In the genomic region with DNA sequence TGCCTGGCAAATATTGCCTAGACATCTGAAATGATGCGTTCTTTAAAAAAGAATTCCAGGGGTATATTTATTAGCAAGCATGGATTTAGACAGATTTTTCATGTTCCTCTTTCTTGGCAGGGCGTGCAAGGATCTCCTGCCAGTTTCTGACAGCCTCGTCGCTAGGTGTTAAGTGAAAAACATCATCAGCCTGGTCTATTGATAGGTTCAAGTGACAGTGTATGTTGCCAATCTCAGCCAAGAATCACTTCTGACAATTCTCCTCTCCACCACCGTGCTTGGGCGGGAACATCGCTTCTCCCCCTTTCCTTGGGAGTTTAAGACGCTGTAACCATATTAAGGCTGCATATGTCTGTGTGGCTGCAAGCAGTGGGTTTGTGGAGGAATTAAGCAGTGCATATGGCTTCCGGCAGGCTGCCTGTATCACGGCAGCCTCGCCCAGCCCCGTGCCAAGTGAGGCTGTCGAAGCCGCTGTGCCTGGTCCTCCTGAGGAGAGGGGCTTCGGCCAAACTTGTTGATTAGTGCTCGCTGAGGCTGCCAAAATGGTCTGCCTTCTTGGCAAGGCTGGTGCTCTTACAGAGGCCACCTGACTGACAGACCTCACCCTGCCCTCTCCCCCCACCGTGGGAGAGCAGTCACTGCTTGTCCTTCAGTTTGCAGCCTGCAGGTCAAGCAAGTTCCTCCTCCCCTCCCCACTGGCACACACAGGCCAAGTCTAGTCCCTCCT, we compare ENCODE assay signal across 16 cellular contexts.
DNase-seq lines count a peak whose midpoint lies in the region; ATAC-seq and TF ChIP-seq lines count a peak whose summit lies in the region.
"Had no signal": no experiment of that assay in that cellular context is flagged by ENCODE, and none has a peak within 500 bp of the region (broad histone marks: within the 10 kb centered on the region; RNA-seq: fewer than 3 reads in every experiment).

No MANE protein-coding gene starts in this region.

- H3K9me2 ChIP-seq in OCI-LY7 (ENCODE audit: insufficient read depth, low read length) = no peaks in the 10 kb centered on the region

- H3K27me3 Mint-ChIP-seq in naive thymus-derived CD4-positive, alpha-beta T cell = peaks cover 0 to 5% (median 0%) of the 10 kb centered on the region in 5 donors

- no peaks in the 10 kb centered on the region for H3K9me1 ChIP-seq in IMR-90 (ENCODE audit: insufficient read depth, low read length)

- H3K23ac ChIP-seq in IMR-90 (ENCODE audit: low read depth, low read length) = no peak overlapping the region
- H3K23ac ChIP-seq in mesenchymal stem cell (ENCODE audit: low read length in 2 of 2) = no peak overlapping the region

- H3K27me3 ChIP-seq in IMR-90 (ENCODE audit: control insufficient read depth, insufficient read depth, low read length) = no peaks in the 10 kb centered on the region
- peaks cover 3 to 12% of the 10 kb centered on the region in 2 experiments for H3K27me3 ChIP-seq in mesenchymal stem cell (ENCODE audit: control insufficient read depth in 1 of 2, insufficient read depth in 1 of 2, low read length in 2 of 2)
- H3K27me3 ChIP-seq in naive thymus-derived CD4-positive, alpha-beta T cell (ENCODE audit: control insufficient read depth in 2 of 2, insufficient read depth in 2 of 2, low read length in 2 of 2) = no peaks in the 10 kb centered on the region
- H3K27me3 ChIP-seq in left lung = no peaks in the 10 kb centered on the region

- H3K79me2 ChIP-seq in OCI-LY7 (ENCODE audit: insufficient read depth, low read depth, low read length) = no peaks in the 10 kb centered on the region

- H2BK5ac ChIP-seq in IMR-90 (ENCODE audit: low read depth, low read length, poor library complexity, severe bottlenecking) (no peak overlapping the region), mesenchymal stem cell (ENCODE audit: low read depth, low read length, poor library complexity, severe bottlenecking) (no peak overlapping the region)

- WGBS in IMR-90 (ENCODE audit: extremely low coverage in 2 of 2, insufficient read length in 1 of 2), 2 experiments = no CpG with 5 or more reads among the region's 17 CpGs
- WGBS in mesenchymal stem cell = 90% methylated on average over 17 of the region's 17 CpGs

- intact Hi-C loops in IMR-90 (cut with micrococcal nuclease) = no loop called here
- intact Hi-C loops in head of caudate nucleus (cut with DNase I) = no loop called here
- intact Hi-C loops in naive thymus-derived CD4-positive, alpha-beta T cell (cut with micrococcal nuclease) = no loop called here
- intact Hi-C loops in left lung (cut with DNase I) = no loop called here
- intact Hi-C loops in OCI-LY7 (cut with micrococcal nuclease; ENCODE audit: unreplicated experiment) = no loop called here

- CTCF ChIA-PET in IMR-90 (lab: Yijun Ruan, JAX) (no interaction called here), OCI-LY7 (lab: Charles Lee; ENCODE audit: unreplicated experiment) (no interaction called here)
- CTCF ChIA-PET in naive thymus-derived CD4-positive, alpha-beta T cell (lab: Charles Lee) = no interaction called here

- H3K9me3 Mint-ChIP-seq in naive thymus-derived CD4-positive, alpha-beta T cell = peaks cover 0 to 4% (median 0%) of the 10 kb centered on the region in 11 donors
- H3K9me3 Mint-ChIP-seq: CD4-positive, alpha-beta T cell had no signal

- H2BK12ac ChIP-seq in mesenchymal stem cell (ENCODE audit: low read length in 2 of 2) = no peak overlapping the region

- no peaks in the 10 kb centered on the region for H3K36me3 Mint-ChIP-seq in naive thymus-derived CD4-positive, alpha-beta T cell

- TF ChIP-seq POLR2A in IMR-90 (IDR thresholded peaks at IDR 0.05; ENCODE audit: low read depth, low read length) = no peak

- no peak overlapping the region for H2AFZ ChIP-seq in IMR-90 (replicated peaks; ENCODE audit: low read length, poor library complexity)
- H2AFZ ChIP-seq in mesenchymal stem cell (ENCODE audit: low read depth, low read length) = peak overlapping the region; percentile 39
- H2AFZ ChIP-seq in OCI-LY7 (ENCODE audit: low read length) = no peak overlapping the region

- no peak overlapping the region for H3K18ac ChIP-seq in IMR-90 (ENCODE audit: low read depth, low read length)
- no peak overlapping the region for H3K18ac ChIP-seq in mesenchymal stem cell (ENCODE audit: low read depth in 1 of 2, low read length in 2 of 2)

- TF ChIP-seq RAD21 in IMR-90 (IDR thresholded peaks at IDR 0.05; ENCODE audit: low read length) = no peak

- H3K4ac ChIP-seq in IMR-90 (ENCODE audit: low read depth, low read length) = no peak overlapping the region
- H3K4ac ChIP-seq in mesenchymal stem cell (ENCODE audit: low read depth in 1 of 2, low read length in 2 of 2) = no peak overlapping the region

- H3K27ac ChIP-seq in IMR-90 (ENCODE audit: insufficient read depth, low read length) (no peak overlapping the region), mesenchymal stem cell (ENCODE audit: low read length, poor library complexity, severe bottlenecking) (no peak overlapping the region), left lung (no peak overlapping the region), OCI-LY7 (ENCODE audit: low read depth, low read length, poor library complexity, severe bottlenecking) (no peak overlapping the region)
- H3K27ac ChIP-seq in naive thymus-derived CD4-positive, alpha-beta T cell (ENCODE audit: low read depth, low read length) = no peak overlapping the region

- H2BK20ac ChIP-seq in IMR-90 (ENCODE audit: low read depth, low read length) = no peak overlapping the region

- POLR2A ChIA-PET in IMR-90 (lab: Charles Lee; ENCODE audit: unreplicated experiment) = no interaction called here
- POLR2A ChIA-PET in naive thymus-derived CD4-positive, alpha-beta T cell (lab: Charles Lee) = no interaction called here
- POLR2A ChIA-PET in OCI-LY7 (lab: Charles Lee) = no interaction called here

- no peak overlapping the region for H3K27ac Mint-ChIP-seq in naive thymus-derived CD4-positive, alpha-beta T cell
- H3K27ac Mint-ChIP-seq: B cell; CD4-positive, alpha-beta T cell had no signal

- H3K79me1 ChIP-seq in IMR-90 (ENCODE audit: low read depth in 1 of 2, low read length in 2 of 2) = no peaks in the 10 kb centered on the region
- H3K79me1 ChIP-seq in mesenchymal stem cell (replicated peaks; ENCODE audit: low read length, poor library complexity, severe bottlenecking) = no peaks in the 10 kb centered on the region

- H2AK5ac ChIP-seq in IMR-90 (ENCODE audit: low read depth, low read length) (no peak overlapping the region), mesenchymal stem cell (ENCODE audit: low read length, severe bottlenecking) (no peak overlapping the region)

- H3K36me3 ChIP-seq in IMR-90 (ENCODE audit: control insufficient read depth, insufficient read depth, low read length) (no peaks in the 10 kb centered on the region), mesenchymal stem cell (ENCODE audit: control insufficient read depth in 1 of 2, insufficient read depth in 2 of 2, low read depth in 1 of 2, low read length in 2 of 2) (no peaks in the 10 kb centered on the region), left lung (no peaks in the 10 kb centered on the region), OCI-LY7 (ENCODE audit: insufficient read depth, low read length) (no peaks in the 10 kb centered on the region)
- H3K36me3 ChIP-seq in naive thymus-derived CD4-positive, alpha-beta T cell (ENCODE audit: control insufficient read depth in 2 of 3, insufficient read depth in 3 of 3, low read length in 3 of 3) = no peaks in the 10 kb centered on the region

- no peaks in the 10 kb centered on the region for H4K20me1 ChIP-seq in IMR-90 (ENCODE audit: insufficient read depth, low read length)
- no peaks in the 10 kb centered on the region for H4K20me1 ChIP-seq in OCI-LY7 (ENCODE audit: insufficient read depth, low read length)

- no peak overlapping the region for H3K4me3 ChIP-seq in IMR-90 (ENCODE audit: insufficient read depth, low read depth, low read length)
- H3K4me3 ChIP-seq in mesenchymal stem cell (ENCODE audit: insufficient read depth in 1 of 2, low read depth in 1 of 2, low read length in 2 of 2) = no peak overlapping the region
- no peak overlapping the region for H3K4me3 ChIP-seq in naive thymus-derived CD4-positive, alpha-beta T cell (ENCODE audit: low read length)
- H3K4me3 ChIP-seq in left lung = no peak overlapping the region
- no peak overlapping the region for H3K4me3 ChIP-seq in OCI-LY7 (ENCODE audit: low read depth, low read length, poor library complexity, severe bottlenecking)

- dilution Hi-C loops in IMR-90 (cut with HindIII; ENCODE audit: low sequenced_read_pairs, unreplicated experiment) = no loop called here

- H3K4me2 ChIP-seq in IMR-90 (ENCODE audit: low read depth, low read length) = no peak overlapping the region
- H3K4me2 ChIP-seq in mesenchymal stem cell (ENCODE audit: low read length, poor library complexity, severe bottlenecking) = no peak overlapping the region
- H3K4me2 ChIP-seq in OCI-LY7 (ENCODE audit: low read length) = no peak overlapping the region

- no peak overlapping the region for H4K8ac ChIP-seq in IMR-90 (ENCODE audit: low read depth in 2 of 2, low read length in 2 of 2)
- H4K8ac ChIP-seq in mesenchymal stem cell (ENCODE audit: low read length) = no peak overlapping the region

- BruUV-seq in IMR-90 (replicated peaks; lab: Mats Ljungman, UMichigan) (no TSS peak), OCI-LY7 (replicated peaks; lab: Mats Ljungman, UMichigan) (no TSS peak)

- H3K9me3 ChIP-seq in IMR-90 (ENCODE audit: control insufficient read depth, insufficient read depth, low read length) (no peaks in the 10 kb centered on the region), mesenchymal stem cell (ENCODE audit: control insufficient read depth, low read length) (no peaks in the 10 kb centered on the region), left lung (peaks cover 0 to 1% of the 10 kb centered on the region in 2 donors), OCI-LY7 (ENCODE audit: low read length) (no peaks in the 10 kb centered on the region)
- no peaks in the 10 kb centered on the region for H3K9me3 ChIP-seq in naive thymus-derived CD4-positive, alpha-beta T cell (ENCODE audit: control insufficient read depth in 2 of 3, low read length in 3 of 3)

- H3K4me1 Mint-ChIP-seq in naive thymus-derived CD4-positive, alpha-beta T cell = no peaks in the 10 kb centered on the region
- H3K4me1 Mint-ChIP-seq: B cell had no signal

- H4K91ac ChIP-seq in IMR-90 (ENCODE audit: insufficient read depth, low read depth, low read length) (no peak overlapping the region), mesenchymal stem cell (ENCODE audit: low read length) (peak overlapping the region; percentile 65)

- no peak overlapping the region for H2BK15ac ChIP-seq in IMR-90 (ENCODE audit: low read depth, low read length)
- H2BK15ac ChIP-seq in mesenchymal stem cell (ENCODE audit: low read depth, poor library complexity, severe bottlenecking) = no peak overlapping the region

- no peak overlapping the region for H3K14ac ChIP-seq in IMR-90 (replicated peaks; ENCODE audit: low read depth, low read length)
- H3K14ac ChIP-seq in mesenchymal stem cell (ENCODE audit: low read length in 2 of 2) = no peak overlapping the region

- H3K56ac ChIP-seq in IMR-90 (ENCODE audit: extremely low read depth, insufficient read depth, low read length) = no peak overlapping the region

- no peak overlapping the region for H3K4me3 Mint-ChIP-seq in naive thymus-derived CD4-positive, alpha-beta T cell
- H3K4me3 Mint-ChIP-seq: B cell; CD4-positive, alpha-beta T cell had no signal

- peak; percentile 35 for DNase-seq in D341Med (ENCODE audit: low spot score)
- DNase-seq in IMR-90 = no peak
- peak in 25 of 42 donors; percentile 2 to 54 (median 16) for DNase-seq in head of caudate nucleus
- DNase-seq in mesenchymal stem cell = no peak
- DNase-seq in naive thymus-derived CD4-positive, alpha-beta T cell = no peak
- DNase-seq in left lung = no peak
- no peak for DNase-seq in OCI-LY7 (ENCODE audit: low spot score)
- DNase-seq in OCI-M1 (lab: John Stamatoyannopoulos, UW) = no peak
- DNase-seq: ACHN; CD4-positive, alpha-beta T cell; KG1; NCI-H1105; NCI-H1694 treated with DMSO at 0.1 percent for 48 hours; NCI-H774; RPMI8226 had no signal

- H3K4me1 ChIP-seq in IMR-90 (ENCODE audit: control insufficient read depth, insufficient read depth, low read length) (no peaks in the 10 kb centered on the region), mesenchymal stem cell (ENCODE audit: control insufficient read depth, insufficient read depth, low read depth, low read length) (no peaks in the 10 kb centered on the region), left lung (no peaks in the 10 kb centered on the region), OCI-LY7 (ENCODE audit: insufficient read depth, low read length, poor library complexity, severe bottlenecking) (no peaks in the 10 kb centered on the region)
- H3K4me1 ChIP-seq in naive thymus-derived CD4-positive, alpha-beta T cell (ENCODE audit: control insufficient read depth in 2 of 2, insufficient read depth in 2 of 2, low read length in 2 of 2) = no peaks in the 10 kb centered on the region

- peak overlapping the region; percentile 31 for H2AK9ac ChIP-seq in IMR-90 (replicated peaks; ENCODE audit: low read depth, low read length, poor library complexity)

- ATAC-seq in IMR-90 (ENCODE audit: low read depth) (no peak), left lung (no peak)
- no peak for ATAC-seq in naive thymus-derived CD4-positive, alpha-beta T cell

- H2BK120ac ChIP-seq in IMR-90 (ENCODE audit: low read depth, low read length) = no peak overlapping the region
- H2BK120ac ChIP-seq in mesenchymal stem cell (ENCODE audit: low read depth, low read length) = no peak overlapping the region

- H3K9ac ChIP-seq in IMR-90 (ENCODE audit: low read depth, low read length) = no peak overlapping the region
- no peak overlapping the region for H3K9ac ChIP-seq in mesenchymal stem cell (ENCODE audit: low read length)

- H4K5ac ChIP-seq in IMR-90 (ENCODE audit: low read depth, low read length) = no peak overlapping the region

- TF ChIP-seq CTCF in IMR-90 (conservative IDR thresholded peaks at IDR 0.05; ENCODE audit: low read depth, low read length) (no peak), left lung (IDR thresholded peaks at IDR 0.05) (no peak), OCI-LY7 (conservative IDR thresholded peaks at IDR 0.05; ENCODE audit: low read length) (no peak)

- in situ Hi-C loops in IMR-90 (cut with MboI; ENCODE audit: low sequenced_read_pairs) = no loop called here

Comparison
In these comparisons a context has a peak if more than half of its experiments do, and no peak if none do; other contexts are left out.
1. DNase-seq: peak in D341Med (single experiment) and head of caudate nucleus (25 of 42); none in IMR-90 (single experiment), mesenchymal stem cell (single experiment), naive thymus-derived CD4-positive, alpha-beta T cell (0 of 9), left lung (0 of 2), OCI-LY7 (single experiment) and OCI-M1 (single experiment).